ENCODE assay signal across 21 cellular contexts in the genomic region with DNA sequence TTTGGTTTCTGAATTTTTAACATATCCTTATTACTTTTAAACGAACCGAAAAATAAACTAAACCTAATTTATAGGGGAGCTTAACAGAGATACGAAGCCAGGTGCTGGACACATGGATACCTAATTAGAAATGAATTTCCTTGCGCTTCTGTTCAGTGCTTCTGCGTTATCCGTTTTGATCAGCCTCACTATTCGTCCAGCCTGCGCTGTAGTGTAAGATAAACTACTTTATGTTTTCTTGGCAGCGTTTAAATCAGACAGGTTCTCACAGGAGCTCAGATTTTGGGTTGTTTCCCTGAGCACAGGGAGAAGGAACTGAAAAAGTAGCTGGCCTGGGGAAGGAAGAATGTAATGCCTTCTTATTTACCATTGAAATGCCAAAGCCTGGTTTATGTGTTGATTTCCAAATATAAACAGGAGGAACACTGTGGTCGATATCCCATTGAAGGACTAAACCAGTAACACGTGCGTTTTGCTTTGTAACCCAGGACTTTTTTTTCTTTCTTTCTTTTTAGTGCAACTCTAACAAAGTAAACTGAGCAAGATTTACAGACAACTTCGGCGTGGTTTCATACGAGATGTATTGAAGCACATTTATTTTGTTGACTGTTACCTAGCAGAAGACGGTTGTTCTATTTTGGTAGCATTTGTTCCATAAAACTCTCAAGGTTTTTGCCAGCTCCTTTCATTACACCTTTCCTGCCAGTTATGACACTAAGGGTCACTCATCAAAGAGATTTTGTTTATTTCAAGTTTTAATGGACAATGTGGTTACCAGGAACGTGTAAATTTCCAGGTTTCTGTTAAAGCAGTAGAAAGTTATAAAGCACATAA.
A peak's percentile ranks its signal among the peaks of the same experiment; 100 is the strongest.
DNase-seq lines count a peak whose midpoint lies in the region; ATAC-seq, FAIRE-seq and TF ChIP-seq lines count a peak whose summit lies in the region.
"Had no signal": no experiment of that assay in that cellular context is flagged by ENCODE, and none has a peak within 500 bp of the region (broad histone marks: within the 10 kb centered on the region; RNA-seq: fewer than 3 reads in every experiment).

No MANE protein-coding gene starts in this region.

- H3K4me3 Mint-ChIP-seq in neural progenitor cell = no peak overlapping the region
- H3K4me3 Mint-ChIP-seq: activated CD8-positive, alpha-beta T cell treated with anti-CD3 and anti-CD28 coated beads for 36 hours; activated naive CD8-positive, alpha-beta T cell had no signal

- H3K36me3 ChIP-seq in neural progenitor cell (no peaks in the 10 kb centered on the region), uterus (no peaks in the 10 kb centered on the region)
- H3K36me3 ChIP-seq: upper lobe of left lung had no signal

- H3K4me3 ChIP-seq in A549 (no peak overlapping the region), epithelial cell of proximal tubule (ENCODE audit: low read depth, low read length) (peak overlapping the region; percentile 48), neural progenitor cell (peak overlapping the region; percentile 8), uterus (no peak overlapping the region)

- no peak overlapping the region for H3K4me2 ChIP-seq in A549
- peak overlapping the region; percentile 46 for H3K4me2 ChIP-seq in neural progenitor cell

- no peaks in the 10 kb centered on the region for H3K36me3 Mint-ChIP-seq in neural progenitor cell
- H3K36me3 Mint-ChIP-seq: activated naive CD8-positive, alpha-beta T cell; CD14-positive monocyte had no signal

- peaks cover 4% of the 10 kb centered on the region for H3K27me3 Mint-ChIP-seq in neural progenitor cell (ENCODE audit: insufficient read depth, low read depth)

- no peak for FAIRE-seq in A549 (lab: Jason Lieb, UNC)

- H3K9me3 Mint-ChIP-seq in neural progenitor cell = peaks cover 6% of the 10 kb centered on the region
- H3K9me3 Mint-ChIP-seq: activated CD8-positive, alpha-beta T cell treated with anti-CD3 and anti-CD28 coated beads for 36 hours had no signal

- TF ChIP-seq CTCF in A549 (IDR thresholded peaks at IDR 0.05) (no peak), epithelial cell of proximal tubule (conservative IDR thresholded peaks at IDR 0.05; ENCODE audit: low read depth, low read length) (no peak), neural progenitor cell (IDR thresholded peaks at IDR 0.05) (no peak), uterus (IDR thresholded peaks at IDR 0.05) (no peak)

- 22% methylated on average over 17 of the region's 17 CpGs for WGBS in A549 (ENCODE audit: missing lambda C conversion rate)

- H3K9me3 ChIP-seq in A549 = no peaks in the 10 kb centered on the region
- H3K9me3 ChIP-seq in neural progenitor cell (ENCODE audit: low read depth) = no peaks in the 10 kb centered on the region
- no peaks in the 10 kb centered on the region for H3K9me3 ChIP-seq in uterus
- H3K9me3 ChIP-seq: upper lobe of left lung had no signal

- H3F3A ChIP-seq in neural progenitor cell (ENCODE audit: low read depth) = peaks cover 7% of the 10 kb centered on the region

- no peak overlapping the region for H3K9ac ChIP-seq in neural progenitor cell

- no peak for DNase-seq in A549 (ENCODE audit: low read depth in 1 of 2, low spot score in 1 of 2)
- peak; percentile 65 for DNase-seq in SHP77 treated with DMSO at 0.1 percent for 48 hours (lab: John Stamatoyannopoulos, UW)
- no peak for DNase-seq in epithelial cell of proximal tubule (ENCODE audit: low read depth)
- no peak for DNase-seq in neural progenitor cell (ENCODE audit: low spot score)
- no peak for DNase-seq in GM19238 (ENCODE audit: insufficient read length, low spot score)
- DNase-seq in uterus = no peak
- DNase-seq: activated CD8-positive, alpha-beta T cell treated with anti-CD3 and anti-CD28 coated beads for 36 hours; activated T-cell treated with anti-CD3 and anti-CD28 coated beads, Interleukin-2, amount 50 U/mL, for 48 hours; DMS 273 treated with DMSO at 0.1 percent for 48 hours; IMR-90; MM.1S; NCI-H1930; NCI-H446; RPMI8226; stimulated activated naive CD4-positive, alpha-beta T cell had no signal

- H3K27me3 ChIP-seq in neural progenitor cell = peaks cover 22% of the 10 kb centered on the region
- peaks cover 0 to 7% of the 10 kb centered on the region in 2 donors for H3K27me3 ChIP-seq in uterus
- H3K27me3 ChIP-seq: upper lobe of left lung had no signal

- no peaks in the 10 kb centered on the region for H4K20me1 ChIP-seq in neural progenitor cell (ENCODE audit: low read depth)

- TF ChIP-seq RAD21 in A549 (conservative IDR thresholded peaks at IDR 0.05 in 1 of 2, IDR thresholded peaks at IDR 0.05 in 1 of 2) = no peak

- ATAC-seq in A549 (no peak), HG03039 (IDR thresholded peaks at IDR 0.05; ENCODE audit: unreplicated experiment) (no peak), GM18519 (IDR thresholded peaks at IDR 0.05; ENCODE audit: low FRiP score, unreplicated experiment) (no peak)
- ATAC-seq: activated CD8-positive, alpha-beta T cell treated with anti-CD3 and anti-CD28 coated beads for 36 hours; right cardiac atrium had no signal

- H3K27ac ChIP-seq in A549 (no peak overlapping the region), neural progenitor cell (no peak overlapping the region), uterus (no peak overlapping the region)

- TF ChIP-seq POLR2A in A549 (IDR thresholded peaks at IDR 0.05; ENCODE audit: low read length) (no peak), uterus (IDR thresholded peaks at IDR 0.05) (no peak)

- intact Hi-C loops in uterus (cut with DNase I; ENCODE audit: low total_unique reads) = no loop called here

- peaks cover 24% of the 10 kb centered on the region for H3K4me1 Mint-ChIP-seq in neural progenitor cell
- H3K4me1 Mint-ChIP-seq: CD14-positive monocyte had no signal

- peak overlapping the region; percentile 86 for H2AFZ ChIP-seq in neural progenitor cell (replicated peaks)

- H3K79me2 ChIP-seq in neural progenitor cell (ENCODE audit: low read depth) = no peaks in the 10 kb centered on the region

- H3K27ac Mint-ChIP-seq in neural progenitor cell = no peak overlapping the region
- H3K27ac Mint-ChIP-seq: activated CD8-positive, alpha-beta T cell treated with anti-CD3 and anti-CD28 coated beads for 36 hours; activated naive CD8-positive, alpha-beta T cell; CD14-positive monocyte had no signal

- H3K4me1 ChIP-seq in A549 = no peaks in the 10 kb centered on the region
- H3K4me1 ChIP-seq in neural progenitor cell = peaks cover 19% of the 10 kb centered on the region
- no peaks in the 10 kb centered on the region for H3K4me1 ChIP-seq in uterus
- H3K4me1 ChIP-seq: upper lobe of left lung had no signal

- CTCF ChIA-PET in A549 (lab: Yijun Ruan, JAX) = no interaction called here

- POLR2A ChIA-PET in A549 (lab: Yijun Ruan, JAX) = no interaction called here

- no peak for TF ChIP-seq EP300 in A549 (IDR thresholded peaks at IDR 0.05)

TF ChIP-seq in A549, 52 proteins besides CTCF, POLR2A, EP300 and RAD21:
- TF ChIP-seq RNF2 (IDR thresholded peaks at IDR 0.05; ENCODE audit: borderline replicate concordance, low read depth) (0 out of 2 replicates have a peak, but pooled peaks have one; percentile 51), MYC (IDR thresholded peaks at IDR 0.05; ENCODE audit: borderline replicate concordance, low read length) (no peak), CBX8 (IDR thresholded peaks at IDR 0.05) (0 out of 2 replicates have a peak, but pooled peaks have one; percentile 53)
- TF ChIP-seq, protein P1, sequence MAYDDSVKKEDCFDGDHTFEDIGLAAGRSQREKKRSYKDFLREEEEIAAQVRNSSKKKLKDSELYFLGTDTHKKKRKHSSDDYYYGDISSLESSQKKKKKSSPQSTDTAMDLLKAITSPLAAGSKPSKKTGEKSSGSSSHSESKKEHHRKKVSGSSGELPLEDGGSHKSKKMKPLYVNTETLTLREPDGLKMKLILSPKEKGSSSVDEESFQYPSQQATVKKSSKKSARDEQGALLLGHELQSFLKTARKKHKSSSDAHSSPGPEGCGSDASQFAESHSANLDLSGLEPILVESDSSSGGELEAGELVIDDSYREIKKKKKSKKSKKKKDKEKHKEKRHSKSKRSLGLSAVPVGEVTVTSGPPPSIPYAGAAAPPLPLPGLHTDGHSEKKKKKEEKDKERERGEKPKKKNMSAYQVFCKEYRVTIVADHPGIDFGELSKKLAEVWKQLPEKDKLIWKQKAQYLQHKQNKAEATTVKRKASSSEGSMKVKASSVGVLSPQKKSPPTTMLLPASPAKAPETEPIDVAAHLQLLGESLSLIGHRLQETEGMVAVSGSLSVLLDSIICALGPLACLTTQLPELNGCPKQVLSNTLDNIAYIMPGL (CRISPR knock-in tag; IDR thresholded peaks at IDR 0.05; ENCODE audit: borderline replicate concordance) = no peak

Comparison
In these comparisons a context has a peak if more than half of its experiments do, and no peak if none do; other contexts are left out.
1. H3K4me3 ChIP-seq: peak in epithelial cell of proximal tubule (single experiment) and neural progenitor cell (single experiment); none in A549 (single experiment) and uterus (0 of 2).